8 cellular contexts compared by ENCODE assay signal in genomic region chr3:117059054-117059989, GRCh38.
DNase-seq lines count a peak whose midpoint lies in the region; ATAC-seq and TF ChIP-seq lines count a peak whose summit lies in the region.

No MANE protein-coding gene starts in this region.

- intact Hi-C loops in Right ventricle myocardium inferior (cut with DNase I), result no loop called here

- no peak overlapping the region for H3K4me3 Mint-ChIP-seq in nephron progenitor cell

- peaks cover 8% of the 10 kb centered on the region for H3K4me1 Mint-ChIP-seq in nephron progenitor cell

- no peaks in the 10 kb centered on the region for H3K9me3 Mint-ChIP-seq in nephron progenitor cell

- DNase-seq in NCI-H2171 (lab: John Stamatoyannopoulos, UW) (peak; percentile 6), cardiac fibroblast (ENCODE audit: low read depth in 2 of 2) (peak; percentile 46 to 56), nephron progenitor cell (peak; percentile 10), NCI-H1048 (lab: John Stamatoyannopoulos, UW) (no peak), Right ventricle myocardium inferior (ENCODE audit: missing footprints) (no peak)

- no peak overlapping the region for H3K27ac Mint-ChIP-seq in nephron progenitor cell

- H3K4me3 ChIP-seq in cardiac fibroblast (replicated peaks in 1 of 2; ENCODE audit: low read depth in 2 of 2, low read length in 2 of 2), result no peak overlapping the region

- ATAC-seq in HG02938 (IDR thresholded peaks at IDR 0.05; ENCODE audit: unreplicated experiment) (no peak), HG03442 (IDR thresholded peaks at IDR 0.05; ENCODE audit: unreplicated experiment) (no peak), Right ventricle myocardium inferior (no peak)

- TF ChIP-seq CTCF in GM12873 (IDR thresholded peaks at IDR 0.05; ENCODE audit: insufficient read depth, low read depth, low read length, missing control alignments) (peak; percentile 16), cardiac fibroblast (IDR thresholded peaks at IDR 0.05; ENCODE audit: low read depth, low read length) (peak; percentile 30), nephron progenitor cell (IDR thresholded peaks at IDR 0.05) (peak; percentile 70)

- no peaks in the 10 kb centered on the region for H3K36me3 Mint-ChIP-seq in nephron progenitor cell (ENCODE audit: low read depth)

- no peaks in the 10 kb centered on the region for H3K27me3 Mint-ChIP-seq in nephron progenitor cell (ENCODE audit: low read depth, poor library complexity)

Comparison
In these comparisons a context has a peak if more than half of its experiments do, and no peak if none do; other contexts are left out.
1. CTCF ChIP-seq: peak in every context shown above with its lines; median percentile 70 in nephron progenitor cell; 30 in cardiac fibroblast; 16 in GM12873.
2. DNase-seq: peak in NCI-H2171 (single experiment), cardiac fibroblast (2 of 2) and nephron progenitor cell (single experiment); none in NCI-H1048 (single experiment) and Right ventricle myocardium inferior (single experiment).